In genomic region chr11:45158210-45158644, GRCh38 we compare ENCODE assay signal across 1 cellular context.
TF ChIP-seq lines count a peak whose summit lies in the region.

No MANE protein-coding gene starts in this region.

TF ChIP-seq in H1, 55 proteins besides CTCF, POLR2A, EP300 and RAD21:
- TF ChIP-seq USF2 (IDR thresholded peaks at IDR 0.05; ENCODE audit: low read length) = no peak
- no peak for TF ChIP-seq NRF1 (IDR thresholded peaks at IDR 0.05; ENCODE audit: low read depth, low read length)
- TF ChIP-seq RXRA (IDR thresholded peaks at IDR 0.05; ENCODE audit: insufficient read depth, low read depth, low read length) = no peak
- TF ChIP-seq CTBP2 (IDR thresholded peaks at IDR 0.05; ENCODE audit: borderline replicate concordance, insufficient read depth, insufficient read length, low read length) = no peak
- TF ChIP-seq ASH2L (IDR thresholded peaks at IDR 0.05; ENCODE audit: low read length) = no peak
- TF ChIP-seq SUZ12 (IDR thresholded peaks at IDR 0.05; ENCODE audit: low read length) = no peak
- no peak for TF ChIP-seq CHD1 (IDR thresholded peaks at IDR 0.05; ENCODE audit: low read depth, low read length)
- no peak for TF ChIP-seq CBX8 (IDR thresholded peaks at IDR 0.05; ENCODE audit: borderline replicate concordance, low read depth, low read length)
